Comparison of ENCODE assay signal across 1 cellular context in the genomic region with DNA sequence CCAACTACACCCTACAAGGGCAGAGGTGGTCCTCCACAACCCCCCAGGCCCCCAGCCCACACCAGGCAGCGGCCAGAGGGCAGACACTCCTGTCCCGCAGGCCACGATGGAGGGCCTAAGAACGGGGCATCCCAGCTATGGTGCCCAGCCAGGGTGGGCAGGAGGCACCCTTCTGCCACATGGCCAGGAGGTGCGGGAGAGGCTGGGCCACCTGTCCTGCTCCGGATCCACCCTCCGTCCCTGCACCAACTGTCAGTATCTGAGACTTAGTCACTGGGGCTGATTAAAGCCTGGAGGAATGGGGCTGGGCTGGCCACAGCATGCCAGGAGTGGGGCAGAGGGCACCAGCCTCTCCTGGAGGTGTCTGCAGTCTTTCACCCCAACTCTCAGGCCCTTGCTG.
TF ChIP-seq lines count a peak whose summit lies in the region.

No MANE protein-coding gene starts in this region.

TF ChIP-seq in HCT116, 20 proteins besides CTCF, POLR2A, EP300 and RAD21 (continued from another document):
- TF ChIP-seq REST (IDR thresholded peaks at IDR 0.05; ENCODE audit: low read depth) (no peak), SP1 (IDR thresholded peaks at IDR 0.05; ENCODE audit: low read depth) (no peak), SRF (IDR thresholded peaks at IDR 0.05; ENCODE audit: low read depth) (no peak), TCF7L2 (IDR thresholded peaks at IDR 0.05; ENCODE audit: borderline replicate concordance, extremely low read depth, insufficient read depth, insufficient read length) (no peak), EGR1 (IDR thresholded peaks at IDR 0.05; ENCODE audit: low read depth) (no peak), JUND (IDR thresholded peaks at IDR 0.05) (no peak), ZFX (IDR thresholded peaks at IDR 0.05) (no peak)
